ENCODE assay signal across 1 cellular context in genomic region chr10:103990170-103990930, GRCh38.
A peak's percentile ranks its signal among the peaks of the same experiment; 100 is the strongest.
TF ChIP-seq lines count a peak whose summit lies in the region.

No MANE protein-coding gene starts in this region.

TF ChIP-seq in GM12878, 131 proteins besides CTCF, POLR2A, EP300 and RAD21 (continued from another document and continues in another):
- no peak for TF ChIP-seq ZNF687 (IDR thresholded peaks at IDR 0.05)
- no peak for TF ChIP-seq BCLAF1 (IDR thresholded peaks at IDR 0.05)
- TF ChIP-seq STAT3 (IDR thresholded peaks at IDR 0.05; ENCODE audit: low read depth, low read length), result no peak
- TF ChIP-seq ZNF622 (IDR thresholded peaks at IDR 0.05), result no peak
- TF ChIP-seq ETV6 (conservative IDR thresholded peaks at IDR 0.05 in 1 of 2, IDR thresholded peaks at IDR 0.05 in 1 of 2; ENCODE audit: borderline replicate concordance in 1 of 2, low read depth in 1 of 2), result no peak
- TF ChIP-seq SUZ12 (IDR thresholded peaks at IDR 0.05; ENCODE audit: unreplicated experiment), result no peak
- no peak for TF ChIP-seq CBFB (IDR thresholded peaks at IDR 0.05; ENCODE audit: low read depth)
- no peak for TF ChIP-seq NR2F1 (conservative IDR thresholded peaks at IDR 0.05)
- TF ChIP-seq SMC3 (IDR thresholded peaks at IDR 0.05; ENCODE audit: borderline replicate concordance, low read length), result no peak
- no peak for TF ChIP-seq TCF3 (IDR thresholded peaks at IDR 0.05; ENCODE audit: borderline replicate concordance, insufficient read depth, low read depth, low read length)
- 0 out of 2 replicates have a peak, but pooled peaks have one; percentile 3 for TF ChIP-seq GATAD2B (conservative IDR thresholded peaks at IDR 0.05; ENCODE audit: low read depth)
- TF ChIP-seq ZZZ3 (IDR thresholded peaks at IDR 0.05; ENCODE audit: control insufficient read depth, insufficient read length, low read depth), result no peak
- no peak for TF ChIP-seq SP1 (IDR thresholded peaks at IDR 0.05; ENCODE audit: low read depth, low read length)
- TF ChIP-seq MEF2A (IDR thresholded peaks at IDR 0.05; ENCODE audit: insufficient read depth, low read depth, low read length), result no peak
- TF ChIP-seq CREB1 (IDR thresholded peaks at IDR 0.05; ENCODE audit: low read depth), result no peak
- TF ChIP-seq BACH1 (IDR thresholded peaks at IDR 0.05; ENCODE audit: borderline replicate concordance), result no peak
- peak; percentile 31 for TF ChIP-seq SKIL (IDR thresholded peaks at IDR 0.05; ENCODE audit: low read depth, poor library complexity, severe bottlenecking)
- TF ChIP-seq IKZF1 (conservative IDR thresholded peaks at IDR 0.05), result peak; percentile 60
- no peak for TF ChIP-seq STAT1 (conservative IDR thresholded peaks at IDR 0.05)
- no peak for TF ChIP-seq RBBP5 (conservative IDR thresholded peaks at IDR 0.05)
- peak; percentile 93 for TF ChIP-seq PKNOX1 (IDR thresholded peaks at IDR 0.05)
- TF ChIP-seq FOS (IDR thresholded peaks at IDR 0.05; ENCODE audit: borderline replicate concordance, extremely low read depth, insufficient read length), result no peak
- no peak for TF ChIP-seq E4F1 (IDR thresholded peaks at IDR 0.05; ENCODE audit: borderline replicate concordance, partially characterized antibody)
- no peak for TF ChIP-seq MLLT1 (IDR thresholded peaks at IDR 0.05)
- no peak for TF ChIP-seq PAX5 (IDR thresholded peaks at IDR 0.05; ENCODE audit: borderline replicate concordance, low read depth, low read length)
- TF ChIP-seq POLR2AphosphoS5 (IDR thresholded peaks at IDR 0.05; ENCODE audit: low read length), result no peak
- no peak for TF ChIP-seq JUND (IDR thresholded peaks at IDR 0.05; ENCODE audit: low read depth, low read length)
- no peak for TF ChIP-seq RCOR1 (conservative IDR thresholded peaks at IDR 0.05; ENCODE audit: low read depth, low read length)
- TF ChIP-seq MYC (IDR thresholded peaks at IDR 0.05; ENCODE audit: insufficient read depth, insufficient read length, insufficient replicate concordance, low read length, severe bottlenecking), result no peak
- no peak for TF ChIP-seq E2F4 (IDR thresholded peaks at IDR 0.05; ENCODE audit: low read depth, low read length)
- TF ChIP-seq REST (IDR thresholded peaks at IDR 0.05; ENCODE audit: low read depth, low read length), result no peak
- no peak for TF ChIP-seq YBX1 (IDR thresholded peaks at IDR 0.05)
- TF ChIP-seq NR2C1 (IDR thresholded peaks at IDR 0.05), result no peak
- peak; percentile 46; the same call in 1 of the 2 replicates for TF ChIP-seq BMI1 (IDR thresholded peaks at IDR 0.05; ENCODE audit: borderline replicate concordance)
- no peak for TF ChIP-seq USF2 (IDR thresholded peaks at IDR 0.05; ENCODE audit: borderline replicate concordance, low read depth, low read length)
- no peak for TF ChIP-seq PML (IDR thresholded peaks at IDR 0.05; ENCODE audit: low read length)
- TF ChIP-seq ZNF217 (IDR thresholded peaks at IDR 0.05), result no peak
- no peak for TF ChIP-seq SRF (IDR thresholded peaks at IDR 0.05; ENCODE audit: low read depth in 2 of 2, low read length in 2 of 2)
- TF ChIP-seq MAX (IDR thresholded peaks at IDR 0.05; ENCODE audit: low read depth, low read length), result no peak
- TF ChIP-seq SIN3A (IDR thresholded peaks at IDR 0.05; ENCODE audit: low read depth, low read length), result no peak
- TF ChIP-seq SPI1 (IDR thresholded peaks at IDR 0.05; ENCODE audit: borderline replicate concordance, insufficient read depth, low read depth, low read length), result no peak
- TF ChIP-seq MTA3 (IDR thresholded peaks at IDR 0.05; ENCODE audit: borderline replicate concordance, low read length), result no peak
- TF ChIP-seq NRF1 (conservative IDR thresholded peaks at IDR 0.05; ENCODE audit: low read depth, low read length), result no peak
- TF ChIP-seq TCF12 (IDR thresholded peaks at IDR 0.05; ENCODE audit: low read depth, low read length), result no peak
